Comparison of ENCODE assay signal across 8 cellular contexts in genomic region chr2:54724150-54724559, GRCh38.
DNase-seq lines count a peak whose midpoint lies in the region; ATAC-seq and TF ChIP-seq lines count a peak whose summit lies in the region.

No MANE protein-coding gene starts in this region.

- no peak for ATAC-seq in stimulated activated naive CD8-positive, alpha-beta T cell treated with anti-CD3 and anti-CD28 coated beads, Interleukin-15, amount 100 ng/mL, for 72 hours
- ATAC-seq in GM18867 (IDR thresholded peaks at IDR 0.05; ENCODE audit: unreplicated experiment) (no peak), HG02571 (IDR thresholded peaks at IDR 0.05; ENCODE audit: unreplicated experiment) (no peak)

- no peak for TF ChIP-seq CTCF in WI38 (IDR thresholded peaks at IDR 0.05; ENCODE audit: low read depth, low read length)

- peaks cover 19% of the 10 kb centered on the region for H3K4me1 Mint-ChIP-seq in stimulated activated naive CD8-positive, alpha-beta T cell treated with anti-CD3 and anti-CD28 coated beads, Interleukin-15, amount 100 ng/mL, for 72 hours

- peak overlapping the region; percentile 93 to 97 for H3K4me3 Mint-ChIP-seq in stimulated activated naive CD8-positive, alpha-beta T cell treated with anti-CD3 and anti-CD28 coated beads, Interleukin-15, amount 100 ng/mL, for 72 hours

- peaks cover 68% of the 10 kb centered on the region for H3K27me3 Mint-ChIP-seq in stimulated activated naive CD8-positive, alpha-beta T cell treated with anti-CD3 and anti-CD28 coated beads, Interleukin-15, amount 100 ng/mL, for 72 hours

- peak overlapping the region in 1 of 2 donors; percentile 74 for H3K27ac Mint-ChIP-seq in stimulated activated naive CD8-positive, alpha-beta T cell treated with anti-CD3 and anti-CD28 coated beads, Interleukin-15, amount 100 ng/mL, for 72 hours

- H3K4me3 ChIP-seq in WI38 (ENCODE audit: low read depth, low read length): peak overlapping the region; percentile 75
- peak overlapping the region; percentile 77 for H3K4me3 ChIP-seq in iPS-11a (ENCODE audit: low read depth, low read length)

- DNase-seq in DMS79 treated with DMSO at 0.1 percent for 48 hours (lab: John Stamatoyannopoulos, UW) (peak; percentile 38), DMS79 (lab: John Stamatoyannopoulos, UW) (no peak)
- DNase-seq in stimulated activated naive CD8-positive, alpha-beta T cell treated with anti-CD3 and anti-CD28 coated beads, Interleukin-15, amount 100 ng/mL, for 72 hours: no peak
- DNase-seq in stimulated activated naive CD4-positive, alpha-beta T cell (lab: John Stamatoyannopoulos, UW): no peak

- no peaks in the 10 kb centered on the region for H3K9me3 Mint-ChIP-seq in stimulated activated naive CD8-positive, alpha-beta T cell treated with anti-CD3 and anti-CD28 coated beads, Interleukin-15, amount 100 ng/mL, for 72 hours
